In genomic region chr11:17244046-17244445, GRCh38 we compare ENCODE assay signal across 12 cellular contexts. TPM values are rescaled to one million over a fixed set of nuclear protein-coding genes. Genes with fewer than 3 reads are reported as not detected.
DNase-seq lines count a peak whose midpoint lies in the region; ATAC-seq and TF ChIP-seq lines count a peak whose summit lies in the region.
"Had no signal": no experiment of that assay in that cellular context is flagged by ENCODE, and none has a peak within 500 bp of the region (broad histone marks: within the 10 kb centered on the region; RNA-seq: fewer than 3 reads in every experiment).

No MANE protein-coding gene starts in this region.

- H3K27ac ChIP-seq in uterus (no peak overlapping the region), stomach (no peak overlapping the region)
- H3K27ac ChIP-seq: A549, suprapubic skin had no signal

- no peak for TF ChIP-seq EP300 in stomach (IDR thresholded peaks at IDR 0.05)

- no peaks in the 10 kb centered on the region for H3K36me3 Mint-ChIP-seq in activated T-cell treated with anti-CD3 and anti-CD28 coated beads, Interleukin-2, amount 50 U/mL, for 4 hours (ENCODE audit: insufficient read depth)

- H3K4me3 Mint-ChIP-seq in activated T-cell treated with anti-CD3 and anti-CD28 coated beads, Interleukin-2, amount 50 U/mL, for 4 hours: no peak overlapping the region
- H3K4me3 Mint-ChIP-seq: neural crest cell had no signal

- no peaks in the 10 kb centered on the region for H3K4me1 ChIP-seq in uterus
- no peaks in the 10 kb centered on the region for H3K4me1 ChIP-seq in stomach
- H3K4me1 ChIP-seq: A549 had no signal

- intact Hi-C loops in Right ventricle myocardium inferior (cut with DNase I): no loop called here
- intact Hi-C loops in uterus (cut with DNase I; ENCODE audit: low total_unique reads): no loop called here
- intact Hi-C loops in stomach (cut with DNase I; ENCODE audit: low total_unique reads): no loop called here

- no peaks in the 10 kb centered on the region for H3K9me3 Mint-ChIP-seq in activated T-cell treated with anti-CD3 and anti-CD28 coated beads, Interleukin-2, amount 50 U/mL, for 4 hours
- H3K9me3 Mint-ChIP-seq: neural crest cell had no signal

- TF ChIP-seq CTCF in uterus (IDR thresholded peaks at IDR 0.05): no peak
- no peak for TF ChIP-seq CTCF in stomach (IDR thresholded peaks at IDR 0.05)

- H3K4me1 Mint-ChIP-seq in activated T-cell treated with anti-CD3 and anti-CD28 coated beads, Interleukin-2, amount 50 U/mL, for 4 hours (ENCODE audit: low read depth): peaks cover 3% of the 10 kb centered on the region
- H3K4me1 Mint-ChIP-seq: neural crest cell had no signal

- no peak for TF ChIP-seq POLR2A in uterus (IDR thresholded peaks at IDR 0.05)
- no peak for TF ChIP-seq POLR2A in stomach (IDR thresholded peaks at IDR 0.05)

- H3K9me3 ChIP-seq in uterus (no peaks in the 10 kb centered on the region), stomach (no peaks in the 10 kb centered on the region)
- H3K9me3 ChIP-seq: A549, suprapubic skin had no signal

- H3K27me3 Mint-ChIP-seq in activated T-cell treated with anti-CD3 and anti-CD28 coated beads, Interleukin-2, amount 50 U/mL, for 4 hours (ENCODE audit: low read depth): peaks cover 4% of the 10 kb centered on the region

- DNase-seq in activated T-cell treated with anti-CD3 and anti-CD28 coated beads, Interleukin-2, amount 50 U/mL, for 4 hours: no peak
- DNase-seq in activated T-cell treated with anti-CD3 and anti-CD28 coated beads, Interleukin-2, amount 50 U/mL, for 1 hour: no peak
- DNase-seq in Right ventricle myocardium inferior (ENCODE audit: missing footprints) (no peak), uterus (no peak), NCI-H2081 treated with DMSO at 0.1 percent for 48 hours (lab: John Stamatoyannopoulos, UW) (no peak), stomach (no peak)
- DNase-seq: NCI-H526 treated with DMSO at 0.1 percent for 48 hours had no signal

- H3K36me3 ChIP-seq in uterus: no peaks in the 10 kb centered on the region
- H3K36me3 ChIP-seq in stomach: no peaks in the 10 kb centered on the region
- H3K36me3 ChIP-seq: suprapubic skin had no signal

- ATAC-seq in activated T-cell treated with anti-CD3 and anti-CD28 coated beads, Interleukin-2, amount 50 U/mL, for 4 hours: peak; percentile 63 to 76
- ATAC-seq in HG02798 (IDR thresholded peaks at IDR 0.05; ENCODE audit: poor library complexity, unreplicated experiment) (peak; percentile 76), HG03571 (IDR thresholded peaks at IDR 0.05; ENCODE audit: unreplicated experiment) (peak; percentile 98), Right ventricle myocardium inferior (no peak)

- no peak overlapping the region for H3K4me3 ChIP-seq in uterus
- no peak overlapping the region for H3K4me3 ChIP-seq in stomach
- H3K4me3 ChIP-seq: A549, suprapubic skin had no signal

- no peaks in the 10 kb centered on the region for H3K27me3 ChIP-seq in uterus
- H3K27me3 ChIP-seq in stomach: no peaks in the 10 kb centered on the region
- H3K27me3 ChIP-seq: suprapubic skin had no signal

- 56 to 78% (median 64%) methylated on average over 2 of the region's 2 CpGs for WGBS in stomach, 5 donors

RNA-seq across cellular contexts. Expression of gene NUCB2, which starts 32.5 kb away (rescaled TPM):
- total RNA-seq in activated T-cell treated with anti-CD3 and anti-CD28 coated beads, Interleukin-2, amount 50 U/mL, for 4 hours: 10 to 100 TPM; 18.5 to 22.3 (median 19.6) TPM
- total RNA-seq in Right ventricle myocardium inferior: 111 TPM
- total RNA-seq in uterus: 100 to 1,000 TPM in 1 of 4 donors, 10 to 100 TPM in 3; 22.0 to 132 (median 68.3) TPM
- 10 to 100 TPM in 4 of 5 donors, 1 to 10 TPM in 1; 6.4 to 92.9 (median 42.2) TPM for total RNA-seq in stomach
- polyA plus RNA-seq in stomach: 100 to 1,000 TPM in 1 of 3 donors, 10 to 100 TPM in 2; 49.8 to 112 (median 72.9) TPM

RNA-seq across cellular contexts. Expression of gene PIK3C2A, which starts 36.3 kb away (rescaled TPM):
- total RNA-seq in activated T-cell treated with anti-CD3 and anti-CD28 coated beads, Interleukin-2, amount 50 U/mL, for 4 hours: 10 to 100 TPM; 22.9 to 25.3 (median 23.9) TPM
- total RNA-seq in Right ventricle myocardium inferior (29.9 TPM), uterus (100 to 1,000 TPM in 1 of 4 donors, 10 to 100 TPM in 3; 63.5 to 147 (median 90.5) TPM), stomach (100 to 1,000 TPM in 1 of 5 donors, 10 to 100 TPM in 4; 25.5 to 114 (median 71.9) TPM)
- polyA plus RNA-seq in stomach: 10 to 100 TPM in 1 of 3 donors, 1 to 10 TPM in 2; 6.6 to 10.1 (median 6.8) TPM
